13 cellular contexts compared by ENCODE assay signal in genomic region chr4:117793786-117794369, GRCh38.
"Had no signal": no experiment of that assay in that cellular context is flagged by ENCODE, and none has a peak within 500 bp of the region (broad histone marks: within the 10 kb centered on the region; RNA-seq: fewer than 3 reads in every experiment).

No MANE protein-coding gene starts in this region.

- H3K36me3 Mint-ChIP-seq: activated naive CD8-positive, alpha-beta T cell treated with anti-CD3 and anti-CD28 coated beads for 36 hours; T-cell had no signal

- H3K4me1 ChIP-seq: sigmoid colon, testis, upper lobe of right lung had no signal

- H3K36me3 ChIP-seq: sigmoid colon, upper lobe of right lung had no signal

- H3K27me3 ChIP-seq: sigmoid colon, testis, upper lobe of right lung had no signal

- H3K27ac Mint-ChIP-seq: activated naive CD8-positive, alpha-beta T cell treated with anti-CD3 and anti-CD28 coated beads for 36 hours; activated T-helper 1 cell treated with anti-CD3 and anti-CD28 coated beads, Interleukin-12 subunit alpha, Interleukin-12 subunit beta, Interleukin-2, Interleukin-4 antibody, amounts not matched to agents 30 ng/mL and 10 ng/mL and 1 ng/mL, durations not matched to agents 14 hours and 24 hours and 36 hours; endodermal cell; stimulated activated naive CD8-positive, alpha-beta T cell treated with anti-CD3 and anti-CD28 coated beads, Interleukin-15, amount 100 ng/mL, for 72 hours; T-cell had no signal

- H3K4me3 Mint-ChIP-seq: activated naive CD8-positive, alpha-beta T cell treated with anti-CD3 and anti-CD28 coated beads for 36 hours; activated T-helper 1 cell treated with anti-CD3 and anti-CD28 coated beads, Interleukin-12 subunit alpha, Interleukin-12 subunit beta, Interleukin-2, Interleukin-4 antibody, amounts not matched to agents 30 ng/mL and 10 ng/mL and 1 ng/mL, durations not matched to agents 14 hours and 24 hours and 36 hours; endodermal cell; stimulated activated naive CD8-positive, alpha-beta T cell treated with anti-CD3 and anti-CD28 coated beads, Interleukin-15, amount 100 ng/mL, for 72 hours; T-cell had no signal

- ATAC-seq: esophagus mucosa; stimulated activated naive CD8-positive, alpha-beta T cell treated with anti-CD3 and anti-CD28 coated beads, Interleukin-15, amount 100 ng/mL, for 72 hours; T-cell; upper lobe of right lung had no signal

- DNase-seq: activated CD4-positive, CD25-positive, alpha-beta regulatory T cell treated with anti-CD3 and anti-CD28 coated beads, Interleukin-2, amount 50 U/mL, for 72 hours; activated naive CD8-positive, alpha-beta T cell treated with anti-CD3 and anti-CD28 coated beads for 36 hours; anterior cingulate cortex; endodermal cell; sigmoid colon; stimulated activated CD4-positive, alpha-beta T cell treated with anti-CD3 and anti-CD28 coated beads, Interleukin-1b, Interleukin-23, amount 100 ng/mL, for 48 hours; stimulated activated naive CD8-positive, alpha-beta T cell treated with anti-CD3 and anti-CD28 coated beads, Interleukin-15, amount 100 ng/mL, for 72 hours; T-cell; T-helper 9 cell; testis; upper lobe of right lung had no signal

- H3K4me3 ChIP-seq: sigmoid colon, testis, upper lobe of right lung had no signal

- H3K27me3 Mint-ChIP-seq: activated naive CD8-positive, alpha-beta T cell treated with anti-CD3 and anti-CD28 coated beads for 36 hours; stimulated activated naive CD8-positive, alpha-beta T cell treated with anti-CD3 and anti-CD28 coated beads, Interleukin-15, amount 100 ng/mL, for 72 hours; T-cell had no signal

- H3K9me3 Mint-ChIP-seq: activated naive CD8-positive, alpha-beta T cell treated with anti-CD3 and anti-CD28 coated beads for 36 hours; activated T-helper 1 cell treated with anti-CD3 and anti-CD28 coated beads, Interleukin-12 subunit alpha, Interleukin-12 subunit beta, Interleukin-2, Interleukin-4 antibody, amounts not matched to agents 30 ng/mL and 10 ng/mL and 1 ng/mL, durations not matched to agents 14 hours and 24 hours and 36 hours; endodermal cell; stimulated activated naive CD8-positive, alpha-beta T cell treated with anti-CD3 and anti-CD28 coated beads, Interleukin-15, amount 100 ng/mL, for 72 hours had no signal

- H3K4me1 Mint-ChIP-seq: activated naive CD8-positive, alpha-beta T cell treated with anti-CD3 and anti-CD28 coated beads for 36 hours; stimulated activated naive CD8-positive, alpha-beta T cell treated with anti-CD3 and anti-CD28 coated beads, Interleukin-15, amount 100 ng/mL, for 72 hours; T-cell had no signal

- H3K27ac ChIP-seq: sigmoid colon, testis, upper lobe of right lung had no signal

- H3K9me3 ChIP-seq: sigmoid colon, testis, upper lobe of right lung had no signal
